8 cellular contexts compared by ENCODE assay signal in genomic region chr11:796565-797299, GRCh38. TPM values are rescaled to one million over a fixed set of nuclear protein-coding genes. Genes with fewer than 3 reads are reported as not detected.
DNase-seq lines count a peak whose midpoint lies in the region; ATAC-seq and TF ChIP-seq lines count a peak whose summit lies in the region.

No MANE protein-coding gene starts in this region.

- intact Hi-C loops in left ventricle myocardium inferior (cut with micrococcal nuclease) (no loop called here), left cardiac atrium (cut with DNase I) (no loop called here), aorta (cut with DNase I) (no loop called here), posterior vena cava (cut with DNase I) (loop anchor here in 1 of 2 donors (10.0 kb wide), 1 partner anchor 132 kb away; no protein-coding TSS in a partner anchor)

- H2BK5ac ChIP-seq in mesendoderm (ENCODE audit: low read length) = no peak overlapping the region

- DNase-seq in left ventricle myocardium inferior (no peak), left cardiac atrium (no peak), brain microvascular endothelial cell (no peak), mesendoderm (no peak), aorta (no peak), MV-4-11 (lab: John Stamatoyannopoulos, UW) (no peak), A172 (ENCODE audit: low spot score) (no peak), posterior vena cava (ENCODE audit: low spot score) (no peak)

- no peak overlapping the region for H3K23ac ChIP-seq in mesendoderm (ENCODE audit: low read length)

- no peak overlapping the region for H4K5ac ChIP-seq in mesendoderm (ENCODE audit: low read length)

- H4K8ac ChIP-seq in mesendoderm (ENCODE audit: low read depth, low read length) = no peak overlapping the region

- peak overlapping the region; percentile 85 for H3K27ac ChIP-seq in left ventricle myocardium inferior (replicated peaks)
- peak overlapping the region; percentile 79 for H3K27ac ChIP-seq in brain microvascular endothelial cell
- H3K27ac ChIP-seq in mesendoderm (ENCODE audit: low read depth, low read length) = no peak overlapping the region
- peak overlapping the region in 1 of 2 donors; percentile 14 for H3K27ac ChIP-seq in aorta (ENCODE audit: low read depth in 1 of 2, low read length in 2 of 2)

- no peak overlapping the region for H2BK120ac ChIP-seq in mesendoderm (ENCODE audit: low read depth, low read length)

- no CpG with 5 or more reads among the region's 18 CpGs for WGBS in mesendoderm (ENCODE audit: extremely low coverage, insufficient coverage, low lambda C conversion rate)
- 24 to 25% methylated on average over 18 of the region's 18 CpGs for WGBS in aorta, 2 donors

- H2AK5ac ChIP-seq in mesendoderm (ENCODE audit: low read length) = no peak overlapping the region

- H3K9me3 ChIP-seq in left ventricle myocardium inferior (replicated peaks) (no peaks in the 10 kb centered on the region), aorta (ENCODE audit: control insufficient read depth, low read length) (no peaks in the 10 kb centered on the region)

- peak overlapping the region; percentile 81 for H3K4me3 ChIP-seq in left ventricle myocardium inferior
- H3K4me3 ChIP-seq in brain microvascular endothelial cell (ENCODE audit: low read depth, low read length) = peak overlapping the region; percentile 80
- no peak overlapping the region for H3K4me3 ChIP-seq in mesendoderm (ENCODE audit: low read length)
- peak overlapping the region; percentile 45 to 54 for H3K4me3 ChIP-seq in aorta (ENCODE audit: low read length in 2 of 2)

- in situ Hi-C loops in brain microvascular endothelial cell (cut with HindIII; ENCODE audit: low pct_ligation_motif_present, low sequenced_read_pairs) = no loop called here

- no peak overlapping the region for H2BK15ac ChIP-seq in mesendoderm (replicated peaks; ENCODE audit: low read depth)

- peak overlapping the region; percentile 100 for H3K56ac ChIP-seq in mesendoderm (ENCODE audit: low read length)

- H3K36me3 ChIP-seq in left ventricle myocardium inferior (peaks cover 26% of the 10 kb centered on the region), brain microvascular endothelial cell (replicated peaks) (peaks cover 21% of the 10 kb centered on the region), mesendoderm (ENCODE audit: control insufficient read depth, insufficient read depth, low read length) (no peaks in the 10 kb centered on the region), aorta (ENCODE audit: control insufficient read depth in 1 of 2, insufficient read depth in 2 of 2, low read length in 1 of 2) (no peaks in the 10 kb centered on the region)

- H3K4me1 ChIP-seq in left ventricle myocardium inferior (peaks cover 42% of the 10 kb centered on the region), mesendoderm (ENCODE audit: control insufficient read depth, low read depth, low read length) (no peaks in the 10 kb centered on the region), aorta (ENCODE audit: control insufficient read depth in 1 of 2, insufficient read depth in 2 of 2, low read length in 2 of 2) (no peaks in the 10 kb centered on the region)

- no peak for TF ChIP-seq CTCF in left ventricle myocardium inferior (IDR thresholded peaks at IDR 0.05; ENCODE audit: borderline replicate concordance)
- no peak for TF ChIP-seq CTCF in brain microvascular endothelial cell (IDR thresholded peaks at IDR 0.05; ENCODE audit: low read depth, low read length, missing control alignments)

- H3K4ac ChIP-seq in mesendoderm (ENCODE audit: low read depth, low read length) = no peak overlapping the region

- H3K79me2 ChIP-seq in mesendoderm (ENCODE audit: control insufficient read depth, insufficient read depth, low read length) = peaks cover 3% of the 10 kb centered on the region

- H3K9ac ChIP-seq in mesendoderm (ENCODE audit: low read length) = peak overlapping the region; percentile 99

- ATAC-seq in left cardiac atrium (no peak), aorta (ENCODE audit: low FRiP score) (no peak)

- peak overlapping the region; percentile 76 for H3K4me2 ChIP-seq in mesendoderm (ENCODE audit: low read length)

- no peak overlapping the region for H3K18ac ChIP-seq in mesendoderm (ENCODE audit: low read length)

- no peaks in the 10 kb centered on the region for H3K27me3 ChIP-seq in left ventricle myocardium inferior (ENCODE audit: low read depth)
- H3K27me3 ChIP-seq in brain microvascular endothelial cell (replicated peaks) = no peaks in the 10 kb centered on the region
- H3K27me3 ChIP-seq in mesendoderm (ENCODE audit: insufficient read depth, low read length, poor library complexity) = no peaks in the 10 kb centered on the region
- H3K27me3 ChIP-seq in aorta (ENCODE audit: control insufficient read depth in 1 of 2, insufficient read depth in 2 of 2, low read length in 1 of 2) = no peaks in the 10 kb centered on the region

- peaks cover 4% of the 10 kb centered on the region for H3K79me1 ChIP-seq in mesendoderm (ENCODE audit: low read length)

RNA-seq across cellular contexts. Expression of gene SLC25A22, which starts 1.3 kb away (rescaled TPM):
- 3.9 TPM for total RNA-seq in left ventricle myocardium inferior
- 10 to 100 TPM in 1 of 2 donors, 1 to 10 TPM in 1; 6.5 to 11.6 TPM for total RNA-seq in left cardiac atrium
- 30.5 TPM for polyA plus RNA-seq in mesendoderm (2013, experiment 1 of 2)
- 30.6 TPM for polyA plus RNA-seq in mesendoderm (2013, experiment 2 of 2)
- 10 to 100 TPM; 10.1 to 12.9 TPM for total RNA-seq in aorta
- polyA plus RNA-seq in aorta = 1 to 10 TPM; 3.2 to 5.6 TPM
- 43.7 and 46.5 TPM in 2 replicates for total RNA-seq in A172 (2014; rRNA removed; shearing (Covaris generic))
- 10 to 100 TPM; 10.6 to 11.2 TPM for total RNA-seq in posterior vena cava

RNA-seq across cellular contexts. Expression of gene CEND1, which starts 6.8 kb away (rescaled TPM):
- not detected for total RNA-seq in left ventricle myocardium inferior
- total RNA-seq in left cardiac atrium = under 1 TPM in 1 of 2 donors, not detected in 1; 0.58 TPM
- 0.13 TPM for polyA plus RNA-seq in mesendoderm (2013, experiment 1 of 2)
- 0.15 TPM for polyA plus RNA-seq in mesendoderm (2013, experiment 2 of 2)
- not detected for total RNA-seq in aorta
- under 1 TPM in 1 of 2 donors, not detected in 1; 0.10 TPM for polyA plus RNA-seq in aorta
- total RNA-seq in A172 (2014; rRNA removed; shearing (Covaris generic)) = not detected in 2 replicates
- total RNA-seq in posterior vena cava = not detected

RNA-seq across cellular contexts. Expression of gene PIDD1, which starts 8.3 kb away (rescaled TPM):
- total RNA-seq in left ventricle myocardium inferior = 7.1 TPM
- total RNA-seq in left cardiac atrium = 1 to 10 TPM; 8.5 to 9.1 TPM
- 9.5 TPM for polyA plus RNA-seq in mesendoderm (2013, experiment 1 of 2)
- polyA plus RNA-seq in mesendoderm (2013, experiment 2 of 2) = 9.2 TPM
- 10 to 100 TPM in 1 of 2 donors, 1 to 10 TPM in 1; 8.5 to 14.7 TPM for total RNA-seq in aorta
- polyA plus RNA-seq in aorta = 10 to 100 TPM; 15.3 to 71.4 TPM
- 5.7 and 6.0 TPM in 2 replicates for total RNA-seq in A172 (2014; rRNA removed; shearing (Covaris generic))
- 1 to 10 TPM; 6.0 to 6.5 TPM for total RNA-seq in posterior vena cava

RNA-seq across cellular contexts. Expression of gene RPLP2, which starts 13.0 kb away (rescaled TPM):
- 871 TPM for total RNA-seq in left ventricle myocardium inferior
- total RNA-seq in left cardiac atrium = 1,000 to 10,000 TPM; 1,371 to 1,375 TPM
- polyA plus RNA-seq in mesendoderm (2013, experiment 1 of 2) = 5,392 TPM
- polyA plus RNA-seq in mesendoderm (2013, experiment 2 of 2) = 5,255 TPM
- total RNA-seq in aorta = 1,000 to 10,000 TPM; 1,300 to 1,387 TPM
- 1,000 to 10,000 TPM; 1,256 to 1,452 TPM for polyA plus RNA-seq in aorta
- total RNA-seq in A172 (2014; rRNA removed; shearing (Covaris generic)) = 399 and 585 TPM in 2 replicates
- 1,000 to 10,000 TPM; 1,286 to 1,386 TPM for total RNA-seq in posterior vena cava

RNA-seq across cellular contexts. Expression of gene GATD1, which starts 19.4 kb away (rescaled TPM):
- total RNA-seq in left ventricle myocardium inferior = 26.2 TPM
- total RNA-seq in left cardiac atrium = 10 to 100 TPM; 29.8 to 43.5 TPM
- 21.0 TPM for polyA plus RNA-seq in mesendoderm (2013, experiment 1 of 2)
- 18.6 TPM for polyA plus RNA-seq in mesendoderm (2013, experiment 2 of 2)
- total RNA-seq in aorta = 10 to 100 TPM; 36.1 to 52.7 TPM
- polyA plus RNA-seq in aorta = 10 to 100 TPM in 1 of 2 donors, 1 to 10 TPM in 1; 9.6 to 32.5 TPM
- total RNA-seq in A172 (2014; rRNA removed; shearing (Covaris generic)) = 33.7 and 42.7 TPM in 2 replicates
- total RNA-seq in posterior vena cava = 10 to 100 TPM; 33.0 to 38.8 TPM
